ENCODE assay signal across 7 cellular contexts in genomic region chr17:27079660-27080059, GRCh38.
"Had no signal": no experiment of that assay in that cellular context is flagged by ENCODE, and none has a peak within 500 bp of the region (broad histone marks: within the 10 kb centered on the region; RNA-seq: fewer than 3 reads in every experiment).

No MANE protein-coding gene starts in this region.

- ATAC-seq: HepG2 had no signal

- H3K9ac ChIP-seq: KMS-11 had no signal

- H3K4me2 ChIP-seq: KMS-11 had no signal

- FAIRE-seq: HepG2, HTR-8/SVneo had no signal

- H3K27ac ChIP-seq: HL-60, KMS-11 had no signal

- DNase-seq: IMR-90, KBM-7, KG1 had no signal
